ENCODE assay signal across 8 cellular contexts in genomic region chr3:143971367-143972154, GRCh38. TPM values are rescaled to one million over a fixed set of nuclear protein-coding genes. Genes with fewer than 3 reads are reported as not detected.
DNase-seq lines count a peak whose midpoint lies in the region; ATAC-seq and TF ChIP-seq lines count a peak whose summit lies in the region.

DIPK2A (plus strand) TSS chr3:143971823; CDS start chr3:143972333, 510 bp downstream.

- peaks cover 6% of the 10 kb centered on the region for H3K27me3 Mint-ChIP-seq in activated CD4-positive, alpha-beta T cell treated with anti-CD3 and anti-CD28 coated beads for 36 hours
- no peaks in the 10 kb centered on the region for H3K27me3 Mint-ChIP-seq in chondrocyte (ENCODE audit: low read depth)

- POLR2A ChIA-PET in activated CD4-positive, alpha-beta T cell treated with anti-CD3 and anti-CD28 coated beads for 36 hours (lab: Charles Lee): interaction anchor here (0.6 to 1.4 kb wide), 6 partner anchors 18 to 888 kb away, joined by 3 to 4 read pairs (median 3); no protein-coding TSS in a partner anchor

- H3K27me3 ChIP-seq in BE2C: peaks cover 44% of the 10 kb centered on the region
- no peaks in the 10 kb centered on the region for H3K27me3 ChIP-seq in kidney epithelial cell (ENCODE audit: control insufficient read depth, insufficient read depth, low read length)

- H3K4me3 ChIP-seq in BE2C (ENCODE audit: low read depth, low read length) (peak within 1 kb of the TSS; percentile 72), kidney epithelial cell (ENCODE audit: low read depth, low read length) (peak within 1 kb of the TSS; percentile 69)

- peak within 1 kb of the TSS; percentile 95 for H3K27ac Mint-ChIP-seq in activated CD4-positive, alpha-beta T cell treated with anti-CD3 and anti-CD28 coated beads for 36 hours
- peak within 1 kb of the TSS; percentile 99 for H3K27ac Mint-ChIP-seq in chondrocyte (ENCODE audit: unreplicated experiment)

- H3K4me1 Mint-ChIP-seq in activated CD4-positive, alpha-beta T cell treated with anti-CD3 and anti-CD28 coated beads for 36 hours: peaks cover 22% of the 10 kb centered on the region
- peaks cover 30% of the 10 kb centered on the region for H3K4me1 Mint-ChIP-seq in chondrocyte (ENCODE audit: low read depth)

- no peaks in the 10 kb centered on the region for H3K9me3 Mint-ChIP-seq in activated CD4-positive, alpha-beta T cell treated with anti-CD3 and anti-CD28 coated beads for 36 hours (ENCODE audit: low read depth)
- H3K9me3 Mint-ChIP-seq in chondrocyte (ENCODE audit: low read depth): no peaks in the 10 kb centered on the region

- H3K36me3 ChIP-seq in BE2C (no peaks in the 10 kb centered on the region), kidney epithelial cell (ENCODE audit: control insufficient read depth, insufficient read depth, low read length) (no peaks in the 10 kb centered on the region)

- TF ChIP-seq CTCF in BE2C (IDR thresholded peaks at IDR 0.05; ENCODE audit: low read depth, low read length) (no peak), chondrocyte (IDR thresholded peaks at IDR 0.05) (peak; percentile 8), kidney epithelial cell (IDR thresholded peaks at IDR 0.05; ENCODE audit: insufficient read depth, low read length, poor library complexity, severe bottlenecking) (no peak)

- H3K9me3 ChIP-seq in BE2C: no peaks in the 10 kb centered on the region

- DNase-seq in BE2C: peak; percentile 92
- peak; percentile 22 for DNase-seq in GM19240 (ENCODE audit: insufficient read length, low spot score)
- DNase-seq in NCI-H524 (lab: John Stamatoyannopoulos, UW): peak; percentile 97 to 99
- peak; percentile 97 for DNase-seq in activated CD4-positive, alpha-beta T cell treated with anti-CD3 and anti-CD28 coated beads for 36 hours
- DNase-seq in chondrocyte (ENCODE audit: low spot score): peak; percentile 99
- DNase-seq in kidney epithelial cell (ENCODE audit: low read depth): peak; percentile 61
- DNase-seq in stimulated activated CD4-positive, alpha-beta T cell treated with anti-CD3 and anti-CD28 coated beads, Interleukin-15, amount 100 ng/mL, for 24 hours: peak; percentile 97

- CTCF ChIA-PET in activated CD4-positive, alpha-beta T cell treated with anti-CD3 and anti-CD28 coated beads for 36 hours (lab: Charles Lee): interaction anchor here (0.7 to 1.7 kb wide), 10 partner anchors 8 to 496 kb away, joined by 3 to 5 read pairs (median 4); no protein-coding TSS in a partner anchor

- ATAC-seq in HG03457 (IDR thresholded peaks at IDR 0.05; ENCODE audit: unreplicated experiment): peak; percentile 52
- peak; percentile 72 for ATAC-seq in activated CD4-positive, alpha-beta T cell treated with anti-CD3 and anti-CD28 coated beads for 36 hours

- no peaks in the 10 kb centered on the region for H3K4me1 ChIP-seq in BE2C

- intact Hi-C loops in activated CD4-positive, alpha-beta T cell treated with anti-CD3 and anti-CD28 coated beads for 36 hours (cut with DNase I, micrococcal nuclease): loop anchor here (1.0 to 10.0 kb wide), 11 partner anchors 123 to 1524 kb away; partner anchors contain the start of genes SLC9A9 (in 2 of the 2), ATR (in 1 of the 2), TRPC1 (in 1 of the 2) and U2SURP (in 1 of the 2)

- H3K36me3 Mint-ChIP-seq in activated CD4-positive, alpha-beta T cell treated with anti-CD3 and anti-CD28 coated beads for 36 hours (ENCODE audit: low read depth): peaks cover 5% of the 10 kb centered on the region
- H3K36me3 Mint-ChIP-seq in chondrocyte (ENCODE audit: low read depth): no peaks in the 10 kb centered on the region

- H3K4me3 Mint-ChIP-seq in activated CD4-positive, alpha-beta T cell treated with anti-CD3 and anti-CD28 coated beads for 36 hours: peak within 1 kb of the TSS; percentile 96
- H3K4me3 Mint-ChIP-seq in chondrocyte (ENCODE audit: unreplicated experiment): peak within 1 kb of the TSS; percentile 97

RNA-seq across cellular contexts. Expression of gene DIPK2A, which starts in this region (rescaled TPM):
- polyA plus RNA-seq in BE2C (2012; ENCODE audit: insufficient read depth, insufficient read length, low read depth): 0.42 TPM
- 10 to 100 TPM; 15.5 to 17.1 TPM for total RNA-seq in activated CD4-positive, alpha-beta T cell treated with anti-CD3 and anti-CD28 coated beads for 36 hours
- total RNA-seq in chondrocyte (25.8 to 51.9 TPM (median 28.8 TPM) in 3 replicates), kidney epithelial cell (9.4 and 11.2 TPM in 2 replicates)

Comparison
In these comparisons a context has a peak if more than half of its experiments do, and no peak if none do; other contexts are left out.
1. Peak in every context shown above with its lines: DNase-seq, ATAC-seq and H3K4me3 ChIP-seq.
2. DNase-seq: peak in every context shown above with its lines; median percentile 99 in chondrocyte; 98 in NCI-H524; 97 in activated CD4-positive, alpha-beta T cell treated with anti-CD3 and anti-CD28 coated beads for 36 hours; 97 in stimulated activated CD4-positive, alpha-beta T cell treated with anti-CD3 and anti-CD28 coated beads, Interleukin-15, amount 100 ng/mL, for 24 hours; 92 in BE2C; 61 in kidney epithelial cell; 22 in GM19240.